ENCODE assay signal across 33 cellular contexts in the genomic region with DNA sequence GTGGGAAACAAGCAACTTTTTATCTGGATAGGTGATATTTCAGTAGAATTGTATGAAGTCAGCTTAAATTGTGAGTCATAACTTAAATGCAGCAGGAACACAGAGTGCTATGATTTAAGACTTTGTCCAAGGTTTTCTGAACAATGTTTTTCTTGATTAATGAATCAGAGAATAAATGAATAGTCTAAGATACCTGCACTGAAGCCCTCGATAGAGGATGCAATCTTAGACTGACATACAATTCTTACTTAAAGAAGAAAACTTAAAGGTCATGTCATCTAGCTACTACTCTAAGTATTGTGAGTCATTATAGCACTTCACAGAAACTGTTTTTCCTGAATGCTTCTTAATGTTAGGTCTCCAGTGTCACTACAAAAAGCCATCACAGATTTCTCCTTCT. TPM values are rescaled to one million over a fixed set of nuclear protein-coding genes. Genes with fewer than 3 reads are reported as not detected.
DNase-seq lines count a peak whose midpoint lies in the region; ATAC-seq and TF ChIP-seq lines count a peak whose summit lies in the region.
"Had no signal": no experiment of that assay in that cellular context is flagged by ENCODE, and none has a peak within 500 bp of the region (broad histone marks: within the 10 kb centered on the region; RNA-seq: fewer than 3 reads in every experiment).

No MANE protein-coding gene starts in this region.

- no peaks in the 10 kb centered on the region for H3K27me3 Mint-ChIP-seq in MCF 10A (ENCODE audit: insufficient read depth, unreplicated experiment)
- H3K27me3 Mint-ChIP-seq in Calu3 (ENCODE audit: unreplicated experiment) = no peaks in the 10 kb centered on the region

- H3K4me1 ChIP-seq in breast epithelium (no peaks in the 10 kb centered on the region), foreskin keratinocyte (peaks cover 5% of the 10 kb centered on the region)
- H3K4me1 ChIP-seq: esophagus squamous epithelium, Peyer's patch, spleen, uterus had no signal

- CTCF ChIA-PET in MCF 10A (lab: Yijun Ruan, JAX) = interaction anchor here (1.0 kb wide), 2 partner anchors 9 to 72 kb away, joined by 3 to 5 read pairs; no protein-coding TSS in a partner anchor
- CTCF ChIA-PET in Calu3 (lab: Charles Lee) = no interaction called here

- no TSS peak for BruUV-seq in MCF 10A (replicated peaks; lab: Mats Ljungman, UMichigan)
- no TSS peak for BruUV-seq in Calu3 (replicated peaks; lab: Mats Ljungman, UMichigan)

- H3K4me3 Mint-ChIP-seq in MCF 10A (ENCODE audit: unreplicated experiment) (no peak overlapping the region), Calu3 (ENCODE audit: low read depth, unreplicated experiment) (no peak overlapping the region)
- H3K4me3 Mint-ChIP-seq: activated CD8-positive, alpha-beta T cell treated with anti-CD3 and anti-CD28 coated beads for 36 hours; activated naive CD4-positive, alpha-beta T cell treated with anti-CD3 and anti-CD28 coated beads for 36 hours; H9; stimulated activated naive CD8-positive, alpha-beta T cell treated with anti-CD3 and anti-CD28 coated beads, Interleukin-15, Interleukin-2, amounts not matched to agents 100 ng/mL and 50 ng/mL, for 24 hours had no signal

- H3K9me3 Mint-ChIP-seq in MCF 10A (ENCODE audit: unreplicated experiment) = no peaks in the 10 kb centered on the region
- no peaks in the 10 kb centered on the region for H3K9me3 Mint-ChIP-seq in Calu3 (ENCODE audit: low read depth, unreplicated experiment)
- H3K9me3 Mint-ChIP-seq: activated CD8-positive, alpha-beta T cell treated with anti-CD3 and anti-CD28 coated beads for 36 hours; activated naive CD4-positive, alpha-beta T cell treated with anti-CD3 and anti-CD28 coated beads for 36 hours; H9; stimulated activated naive CD8-positive, alpha-beta T cell treated with anti-CD3 and anti-CD28 coated beads, Interleukin-15, Interleukin-2, amounts not matched to agents 100 ng/mL and 50 ng/mL, for 24 hours had no signal

- no peaks in the 10 kb centered on the region for H3K27me3 ChIP-seq in breast epithelium
- no peaks in the 10 kb centered on the region for H3K27me3 ChIP-seq in foreskin keratinocyte
- H3K27me3 ChIP-seq: esophagus squamous epithelium, Peyer's patch, uterus had no signal

- DNase-seq in MCF 10A (ENCODE audit: unreplicated experiment) (peak; percentile 12), breast epithelium (ENCODE audit: low spot score in 2 of 2) (no peak), astrocyte of the spinal cord (ENCODE audit: low read depth, low spot score) (peak; percentile 32), foreskin keratinocyte (peak in 1 of 2 donors; percentile 47), superior temporal gyrus (ENCODE audit: extremely low spot score) (peak; percentile 23), left lobe of liver (ENCODE audit: low spot score) (no peak), Calu3 (no peak)
- DNase-seq: 8988T; activated CD8-positive, alpha-beta memory T cell treated with anti-CD3 and anti-CD28 coated beads, Interleukin-2, amount 50 U/mL, for 48 hours; activated CD8-positive, alpha-beta T cell treated with anti-CD3 and anti-CD28 coated beads for 36 hours; activated naive CD4-positive, alpha-beta T cell treated with anti-CD3 and anti-CD28 coated beads for 36 hours; amniotic stem cell; central memory CD4-positive, alpha-beta T cell; dermis blood vessel endothelial cell; esophagus squamous epithelium; H9; hippocampal formation; left ventricle myocardium inferior; MV-4-11; NCI-H1436 treated with DMSO at 0.1 percent for 48 hours; NCI-H2081 treated with DMSO at 0.1 percent for 48 hours; Peyer's patch; right cardiac atrium; SIG-M5; spleen; stimulated activated CD8-positive, alpha-beta memory T cell treated with anti-CD3 and anti-CD28 coated beads, Interleukin-4, amount 100 ng/mL, for 48 hours; SW 1271; uterus had no signal

- TF ChIP-seq CTCF in MCF 10A (IDR thresholded peaks at IDR 0.05; ENCODE audit: unreplicated experiment) (no peak), breast epithelium (IDR thresholded peaks at IDR 0.05) (no peak), astrocyte of the spinal cord (IDR thresholded peaks at IDR 0.05; ENCODE audit: low read depth, low read length) (no peak), foreskin keratinocyte (conservative IDR thresholded peaks at IDR 0.05) (no peak), Calu3 (IDR thresholded peaks at IDR 0.05; ENCODE audit: unreplicated experiment) (no peak)

- POLR2A ChIA-PET in MCF 10A (lab: Yijun Ruan, JAX) = interaction anchor here (0.8 to 1.5 kb wide), 4 partner anchors 9 to 630 kb away, joined by 3 to 6 read pairs (median 4); partner anchors contain the start of gene PPA2

- H3K36me3 ChIP-seq in breast epithelium = no peaks in the 10 kb centered on the region
- H3K36me3 ChIP-seq: esophagus squamous epithelium, left ventricle myocardium inferior, Peyer's patch, spleen, thoracic aorta, uterus had no signal

- no peaks in the 10 kb centered on the region for H3K9me3 ChIP-seq in breast epithelium
- H3K9me3 ChIP-seq: esophagus squamous epithelium, left ventricle myocardium inferior, Peyer's patch, spleen, thoracic aorta, uterus had no signal

- in situ Hi-C loops in astrocyte of the spinal cord (cut with HindIII; ENCODE audit: low sequenced_read_pairs) = no loop called here

- ATAC-seq in foreskin keratinocyte = peak; percentile 87
- ATAC-seq in left lobe of liver = no peak
- ATAC-seq in HG03354 (IDR thresholded peaks at IDR 0.05; ENCODE audit: poor library complexity, severe bottlenecking, unreplicated experiment) = no peak
- ATAC-seq: activated CD8-positive, alpha-beta T cell treated with anti-CD3 and anti-CD28 coated beads for 36 hours; HepG2; right cardiac atrium had no signal

- H3K4me3 ChIP-seq in breast epithelium (no peak overlapping the region), astrocyte of the spinal cord (ENCODE audit: low read depth, low read length) (no peak overlapping the region)
- H3K4me3 ChIP-seq: esophagus squamous epithelium, left ventricle myocardium inferior, Peyer's patch, spleen, thoracic aorta, uterus had no signal

- no peaks in the 10 kb centered on the region for H3K36me3 Mint-ChIP-seq in MCF 10A (ENCODE audit: insufficient read depth, unreplicated experiment)
- H3K36me3 Mint-ChIP-seq in Calu3 (ENCODE audit: insufficient read depth, unreplicated experiment) = peaks cover 12% of the 10 kb centered on the region

- H3K27ac Mint-ChIP-seq in MCF 10A (ENCODE audit: low read depth, unreplicated experiment) (peak overlapping the region; percentile 59), Calu3 (ENCODE audit: unreplicated experiment) (no peak overlapping the region)
- H3K27ac Mint-ChIP-seq: activated CD8-positive, alpha-beta T cell treated with anti-CD3 and anti-CD28 coated beads for 36 hours; activated naive CD4-positive, alpha-beta T cell treated with anti-CD3 and anti-CD28 coated beads for 36 hours; H9; stimulated activated naive CD8-positive, alpha-beta T cell treated with anti-CD3 and anti-CD28 coated beads, Interleukin-15, Interleukin-2, amounts not matched to agents 100 ng/mL and 50 ng/mL, for 24 hours had no signal

- H3K4me1 Mint-ChIP-seq in MCF 10A (ENCODE audit: insufficient read depth, unreplicated experiment) (no peaks in the 10 kb centered on the region), Calu3 (ENCODE audit: low read depth, unreplicated experiment) (peaks cover 69% of the 10 kb centered on the region)

- TF ChIP-seq POLR2A in breast epithelium (IDR thresholded peaks at IDR 0.05) = no peak

- intact Hi-C loops in MCF 10A (cut with micrococcal nuclease) (no loop called here), breast epithelium (cut with DNase I; ENCODE audit: low total_unique reads) (no loop called here), Calu3 (cut with micrococcal nuclease; ENCODE audit: unreplicated experiment) (no loop called here)

- H3K27ac ChIP-seq in breast epithelium (peak overlapping the region in 1 of 2 donors; percentile 33), foreskin keratinocyte (no peak overlapping the region)
- H3K27ac ChIP-seq: esophagus squamous epithelium, left ventricle myocardium inferior, spleen, uterus had no signal

RNA-seq across cellular contexts. Expression of gene ARHGEF38, which starts 8.1 kb away (rescaled TPM):
- not detected in 2 replicates for total RNA-seq in MCF 10A (2022)
- total RNA-seq in breast epithelium = 10 to 100 TPM in 2 of 3 donors, not detected in 1; 56.9 to 62.9 TPM
- total RNA-seq in foreskin keratinocyte = not detected in 2 replicates
- not detected in 2 replicates for polyA plus RNA-seq in foreskin keratinocyte
- 0.23 TPM for total RNA-seq in left lobe of liver
- total RNA-seq in Calu3 (2022) = 16.6 and 22.8 TPM in 2 replicates
- total RNA-seq: activated CD8-positive, alpha-beta T cell treated with anti-CD3 and anti-CD28 coated beads for 36 hours; activated naive CD4-positive, alpha-beta T cell treated with anti-CD3 and anti-CD28 coated beads for 36 hours; Daoy; H9; HepG2; left ventricle myocardium inferior; right cardiac atrium; spleen; thoracic aorta had no signal
- polyA plus RNA-seq: HepG2, right cardiac atrium, spleen had no signal

Comparison
In these comparisons a context has a peak if more than half of its experiments do, and no peak if none do; other contexts are left out.
1. DNase-seq: peak in MCF 10A (single experiment), astrocyte of the spinal cord (single experiment) and superior temporal gyrus (single experiment); none in breast epithelium (0 of 2), left lobe of liver (single experiment) and Calu3 (single experiment).